In genomic region chr5:76787237-76787636, GRCh38 we compare ENCODE assay signal across 12 cellular contexts. TPM values are rescaled to one million over a fixed set of nuclear protein-coding genes. Genes with fewer than 3 reads are reported as not detected.
A peak's percentile ranks its signal among the peaks of the same experiment; 100 is the strongest.
DNase-seq lines count a peak whose midpoint lies in the region; ATAC-seq, FAIRE-seq and TF ChIP-seq lines count a peak whose summit lies in the region.
"Had no signal": no experiment of that assay in that cellular context is flagged by ENCODE, and none has a peak within 500 bp of the region (broad histone marks: within the 10 kb centered on the region; RNA-seq: fewer than 3 reads in every experiment).

No MANE protein-coding gene starts in this region.

- FAIRE-seq in bronchial epithelial cell (lab: Jason Lieb, UNC), result no peak
- FAIRE-seq: kidney, TTC549 had no signal

- H3K27ac ChIP-seq in left lung, result no peak overlapping the region

- TF ChIP-seq CTCF in bronchial epithelial cell (IDR thresholded peaks at IDR 0.05; ENCODE audit: insufficient read depth, low read length, severe bottlenecking) (no peak), left lung (IDR thresholded peaks at IDR 0.05) (no peak)

- intact Hi-C loops in Right ventricle myocardium inferior (cut with DNase I) (no loop called here), cardiac septum (cut with DNase I) (no loop called here), left lung (cut with DNase I) (no loop called here)

- H3K4me3 ChIP-seq in bronchial epithelial cell (ENCODE audit: low read depth, low read length), result no peak overlapping the region
- no peak overlapping the region for H3K4me3 ChIP-seq in left lung

- H3K27me3 ChIP-seq in bronchial epithelial cell (ENCODE audit: control insufficient read depth, insufficient read depth, low read length) (no peaks in the 10 kb centered on the region), left lung (no peaks in the 10 kb centered on the region)

- H3K36me3 ChIP-seq in bronchial epithelial cell (ENCODE audit: control insufficient read depth, insufficient read depth, low read length), result no peaks in the 10 kb centered on the region
- no peaks in the 10 kb centered on the region for H3K36me3 ChIP-seq in left lung

- DNase-seq in Right ventricle myocardium inferior (ENCODE audit: missing footprints) (no peak), cardiac septum (ENCODE audit: low spot score) (no peak), bronchial epithelial cell (ENCODE audit: low read depth) (peak; percentile 60), left lung (no peak), T-helper 2 cell (no peak), germinal center (ENCODE audit: low spot score) (no peak), D341Med (ENCODE audit: low spot score) (no peak)
- DNase-seq: kidney; NCI-H1417; stimulated activated CD4-positive, alpha-beta T cell treated with anti-CD3 and anti-CD28 coated beads, Interleukin-2, amount 100 ng/mL, for 24 hours had no signal

- no peaks in the 10 kb centered on the region for H3K9me3 ChIP-seq in left lung

- peaks cover 12 to 25% of the 10 kb centered on the region in 2 donors for H3K4me1 ChIP-seq in left lung

- ATAC-seq in Right ventricle myocardium inferior (peak; percentile 90), left lung (peak; percentile 23), GM18861 (IDR thresholded peaks at IDR 0.05; ENCODE audit: unreplicated experiment) (no peak)

RNA-seq across cellular contexts. Expression of gene F2RL1, which starts 31.6 kb away (rescaled TPM):
- 0.73 TPM for total RNA-seq in Right ventricle myocardium inferior
- total RNA-seq in cardiac septum, result 3.7 TPM
- total RNA-seq in bronchial epithelial cell, result 24.1 and 25.5 TPM in 2 replicates
- total RNA-seq in left lung, result 10 to 100 TPM in 1 of 2 donors, 1 to 10 TPM in 1; 6.5 to 12.0 TPM
